14 cellular contexts compared by ENCODE assay signal in genomic region chr1:169271094-169271493, GRCh38.
A peak's percentile ranks its signal among the peaks of the same experiment; 100 is the strongest.
DNase-seq lines count a peak whose midpoint lies in the region; ATAC-seq and TF ChIP-seq lines count a peak whose summit lies in the region.
"Had no signal": no experiment of that assay in that cellular context is flagged by ENCODE, and none has a peak within 500 bp of the region (broad histone marks: within the 10 kb centered on the region; RNA-seq: fewer than 3 reads in every experiment).

No MANE protein-coding gene starts in this region.

- intact Hi-C loops in OCI-LY7 (cut with micrococcal nuclease; ENCODE audit: unreplicated experiment), result no loop called here
- intact Hi-C loops in CD4-positive, alpha-beta T cell (cut with DNase I, micrococcal nuclease), result no loop called here

- no TSS peak for BruUV-seq in OCI-LY7 (replicated peaks; lab: Mats Ljungman, UMichigan)

- H4K20me1 ChIP-seq in OCI-LY7 (ENCODE audit: insufficient read depth, low read length), result no peaks in the 10 kb centered on the region

- no peaks in the 10 kb centered on the region for H3K9me3 Mint-ChIP-seq in CD4-positive, alpha-beta T cell
- H3K9me3 Mint-ChIP-seq: activated CD4-positive, alpha-beta T cell treated with anti-CD3 and anti-CD28 coated beads, Interleukin-2, amount 10 ng/mL, durations not matched to agents 24 days and 14 days had no signal

- no peaks in the 10 kb centered on the region for H3K4me1 ChIP-seq in OCI-LY7 (ENCODE audit: insufficient read depth, low read length, poor library complexity, severe bottlenecking)
- H3K4me1 ChIP-seq: ascending aorta, esophagus squamous epithelium, testis had no signal

- DNase-seq in GM13977 (ENCODE audit: low spot score) (peak; percentile 9), OCI-LY7 (ENCODE audit: low spot score) (peak; percentile 6), left kidney (ENCODE audit: low read depth, low spot score) (peak; percentile 1), mesenteric fat pad (ENCODE audit: low spot score) (no peak), AG08395 (ENCODE audit: low spot score) (no peak)
- no peak for DNase-seq in CD4-positive, alpha-beta T cell
- DNase-seq: activated CD4-positive, alpha-beta T cell treated with anti-CD3 and anti-CD28 coated beads, Interleukin-2, amount 10 ng/mL, durations not matched to agents 24 days and 14 days; DMS79 treated with DMSO at 0.1 percent for 48 hours; esophagus squamous epithelium; testis had no signal

- no peaks in the 10 kb centered on the region for H3K9me3 ChIP-seq in OCI-LY7 (ENCODE audit: low read length)
- H3K9me3 ChIP-seq in CD4-positive, alpha-beta T cell (ENCODE audit: control insufficient read depth, low read length), result no peaks in the 10 kb centered on the region
- H3K9me3 ChIP-seq: ascending aorta, esophagus squamous epithelium, testis had no signal

- POLR2A ChIA-PET in OCI-LY7 (lab: Charles Lee), result interaction anchor here (0.7 kb wide), 1 partner anchor 459 kb away, joined by 3 read pairs; no protein-coding TSS in a partner anchor
- POLR2A ChIA-PET in CD4-positive, alpha-beta T cell (lab: Charles Lee), result no interaction called here

- H3K79me2 ChIP-seq in OCI-LY7 (ENCODE audit: insufficient read depth, low read depth, low read length), result no peaks in the 10 kb centered on the region

- TF ChIP-seq CTCF in GM13977 (IDR thresholded peaks at IDR 0.05; ENCODE audit: extremely low read depth, insufficient read depth, missing control alignments), result no peak
- no peak for TF ChIP-seq CTCF in OCI-LY7 (conservative IDR thresholded peaks at IDR 0.05; ENCODE audit: low read length)
- TF ChIP-seq CTCF in CD4-positive, alpha-beta T cell (IDR thresholded peaks at IDR 0.05), result no peak

- no peak overlapping the region for H2AFZ ChIP-seq in OCI-LY7 (ENCODE audit: low read length)

- H3K4me2 ChIP-seq in OCI-LY7 (ENCODE audit: low read length), result no peak overlapping the region

- CTCF ChIA-PET in OCI-LY7 (lab: Charles Lee; ENCODE audit: unreplicated experiment), result no interaction called here
- CTCF ChIA-PET in CD4-positive, alpha-beta T cell (lab: Charles Lee), result no interaction called here

- in situ Hi-C loops in GM13977 (cut with MboI; ENCODE audit: low pct_unique_long_range_greater_than_20kb, low sequenced_read_pairs, unreplicated experiment), result no loop called here

- H3K9me2 ChIP-seq in OCI-LY7 (ENCODE audit: insufficient read depth, low read length), result no peaks in the 10 kb centered on the region

- no peak overlapping the region for H3K27ac ChIP-seq in OCI-LY7 (ENCODE audit: low read depth, low read length, poor library complexity, severe bottlenecking)
- no peak overlapping the region for H3K27ac ChIP-seq in CD4-positive, alpha-beta T cell (ENCODE audit: low read depth, low read length)
- H3K27ac ChIP-seq: ascending aorta, esophagus squamous epithelium, testis had no signal

- H3K27ac Mint-ChIP-seq in CD4-positive, alpha-beta T cell, result no peak overlapping the region
- H3K27ac Mint-ChIP-seq: activated CD4-positive, alpha-beta T cell treated with anti-CD3 and anti-CD28 coated beads, Interleukin-2, amount 10 ng/mL, durations not matched to agents 24 days and 14 days; IgD-negative memory B cell had no signal

- H3K4me1 Mint-ChIP-seq in CD4-positive, alpha-beta T cell (ENCODE audit: low read depth), result no peaks in the 10 kb centered on the region

- no peaks in the 10 kb centered on the region for H3K27me3 ChIP-seq in CD4-positive, alpha-beta T cell (ENCODE audit: control insufficient read depth, insufficient read depth, low read length)
- H3K27me3 ChIP-seq: ascending aorta, esophagus squamous epithelium, testis had no signal

- ATAC-seq in HG02759 (IDR thresholded peaks at IDR 0.05; ENCODE audit: unreplicated experiment) (peak; percentile 72), GM21381 (IDR thresholded peaks at IDR 0.05; ENCODE audit: unreplicated experiment) (no peak)
- ATAC-seq in CD4-positive, alpha-beta T cell (ENCODE audit: poor library complexity), result no peak

- H3K4me3 Mint-ChIP-seq in CD4-positive, alpha-beta T cell, result no peak overlapping the region
- H3K4me3 Mint-ChIP-seq: activated CD4-positive, alpha-beta T cell treated with anti-CD3 and anti-CD28 coated beads, Interleukin-2, amount 10 ng/mL, durations not matched to agents 24 days and 14 days; IgD-negative memory B cell had no signal

- H3K36me3 ChIP-seq in OCI-LY7 (ENCODE audit: insufficient read depth, low read length), result no peaks in the 10 kb centered on the region
- H3K36me3 ChIP-seq: ascending aorta, esophagus squamous epithelium had no signal

- H3K36me3 Mint-ChIP-seq in CD4-positive, alpha-beta T cell (ENCODE audit: low read depth), result peaks cover 31% of the 10 kb centered on the region
- H3K36me3 Mint-ChIP-seq: IgD-negative memory B cell had no signal

- H3K4me3 ChIP-seq in OCI-LY7 (ENCODE audit: low read depth, low read length, poor library complexity, severe bottlenecking), result no peak overlapping the region
- H3K4me3 ChIP-seq: ascending aorta, esophagus squamous epithelium, testis had no signal

- no peaks in the 10 kb centered on the region for H3K27me3 Mint-ChIP-seq in CD4-positive, alpha-beta T cell
- H3K27me3 Mint-ChIP-seq: activated CD4-positive, alpha-beta T cell treated with anti-CD3 and anti-CD28 coated beads, Interleukin-2, amount 10 ng/mL, durations not matched to agents 24 days and 14 days; IgD-negative memory B cell had no signal

Comparison
In these comparisons a context has a peak if more than half of its experiments do, and no peak if none do; other contexts are left out.
1. DNase-seq: peak in GM13977 (single experiment), OCI-LY7 (single experiment) and left kidney (single experiment); none in CD4-positive, alpha-beta T cell (0 of 10), mesenteric fat pad (single experiment) and AG08395 (single experiment).